ENCODE assay signal across 1 cellular context in the genomic region with DNA sequence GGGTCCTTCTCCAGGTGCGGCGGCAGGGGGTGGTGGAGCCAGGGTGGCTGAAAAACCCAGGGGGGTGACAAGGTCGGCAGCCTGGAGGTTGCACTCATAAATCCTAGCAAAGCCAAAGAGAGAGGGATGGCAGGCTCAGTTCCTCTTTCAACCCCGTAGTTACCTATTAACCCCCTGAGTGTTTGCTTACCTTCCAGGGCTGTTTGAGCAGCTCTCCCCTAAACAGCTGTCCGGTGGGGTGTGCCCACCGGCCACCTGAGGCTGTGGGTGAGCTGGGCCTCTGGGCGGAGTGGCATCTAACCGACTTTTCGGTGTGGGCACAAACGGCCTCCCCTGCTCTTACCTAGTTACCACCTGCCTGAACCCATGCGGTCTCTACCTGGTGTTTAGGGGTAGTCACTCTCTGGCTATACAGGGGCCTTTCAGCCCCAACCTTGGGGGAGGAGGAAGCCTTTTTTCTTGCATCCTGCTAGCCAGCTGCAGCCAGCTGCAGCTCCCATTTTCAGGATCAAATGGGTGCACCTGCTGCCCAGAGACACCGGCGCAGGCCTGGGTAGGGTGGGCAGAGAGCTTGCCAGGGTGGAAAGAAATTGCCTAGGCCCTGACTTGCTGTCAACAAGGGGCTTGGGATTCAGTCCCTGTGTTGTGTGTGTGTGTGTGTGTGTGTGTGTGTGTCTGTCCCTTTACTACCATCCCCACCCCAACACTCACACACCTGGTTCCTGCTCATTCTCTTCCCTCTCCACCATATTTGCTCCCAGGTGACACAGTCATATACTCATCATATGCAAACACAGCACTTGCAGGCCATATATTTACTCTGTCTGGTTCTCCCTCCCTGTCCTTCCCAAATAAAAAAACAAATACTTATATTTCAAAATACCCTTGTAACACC.
TF ChIP-seq lines count a peak whose summit lies in the region.

No MANE protein-coding gene starts in this region.

TF ChIP-seq in HepG2, 621 proteins besides CTCF, POLR2A, EP300 and RAD21 (continued from another document and continues in another):
- no peak for TF ChIP-seq ZFP36 (IDR thresholded peaks at IDR 0.05; ENCODE audit: borderline replicate concordance, low read depth, low read length, partially characterized antibody)
- no peak for TF ChIP-seq MLLT10 (CRISPR knock-in tag; IDR thresholded peaks at IDR 0.05)
- TF ChIP-seq PLRG1 (conservative IDR thresholded peaks at IDR 0.05) = no peak
- TF ChIP-seq, protein P1, sequence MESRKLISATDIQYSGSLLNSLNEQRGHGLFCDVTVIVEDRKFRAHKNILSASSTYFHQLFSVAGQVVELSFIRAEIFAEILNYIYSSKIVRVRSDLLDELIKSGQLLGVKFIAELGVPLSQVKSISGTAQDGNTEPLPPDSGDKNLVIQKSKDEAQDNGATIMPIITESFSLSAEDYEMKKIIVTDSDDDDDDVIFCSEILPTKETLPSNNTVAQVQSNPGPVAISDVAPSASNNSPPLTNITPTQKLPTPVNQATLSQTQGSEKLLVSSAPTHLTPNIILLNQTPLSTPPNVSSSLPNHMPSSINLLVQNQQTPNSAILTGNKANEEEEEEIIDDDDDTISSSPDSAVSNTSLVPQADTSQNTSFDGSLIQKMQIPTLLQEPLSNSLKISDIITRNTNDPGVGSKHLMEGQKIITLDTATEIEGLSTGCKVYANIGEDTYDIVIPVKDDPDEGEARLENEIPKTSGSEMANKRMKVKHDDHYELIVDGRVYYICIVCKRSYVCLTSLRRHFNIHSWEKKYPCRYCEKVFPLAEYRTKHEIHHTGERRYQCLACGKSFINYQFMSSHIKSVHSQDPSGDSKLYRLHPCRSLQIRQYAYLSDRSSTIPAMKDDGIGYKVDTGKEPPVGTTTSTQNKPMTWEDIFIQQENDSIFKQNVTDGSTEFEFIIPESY (CRISPR knock-in tag; IDR thresholded peaks at IDR 0.05) = no peak
- TF ChIP-seq, protein P2, sequence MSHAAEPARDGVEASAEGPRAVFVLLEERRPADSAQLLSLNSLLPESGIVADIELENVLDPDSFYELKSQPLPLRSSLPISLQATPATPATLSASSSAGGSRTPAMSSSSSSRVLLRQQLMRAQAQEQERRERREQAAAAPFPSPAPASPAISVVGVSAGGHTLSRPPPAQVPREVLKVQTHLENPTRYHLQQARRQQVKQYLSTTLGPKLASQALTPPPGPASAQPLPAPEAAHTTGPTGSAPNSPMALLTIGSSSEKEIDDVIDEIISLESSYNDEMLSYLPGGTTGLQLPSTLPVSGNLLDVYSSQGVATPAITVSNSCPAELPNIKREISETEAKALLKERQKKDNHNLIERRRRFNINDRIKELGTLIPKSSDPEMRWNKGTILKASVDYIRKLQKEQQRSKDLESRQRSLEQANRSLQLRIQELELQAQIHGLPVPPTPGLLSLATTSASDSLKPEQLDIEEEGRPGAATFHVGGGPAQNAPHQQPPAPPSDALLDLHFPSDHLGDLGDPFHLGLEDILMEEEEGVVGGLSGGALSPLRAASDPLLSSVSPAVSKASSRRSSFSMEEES (CRISPR knock-in tag; IDR thresholded peaks at IDR 0.05) = no peak
- TF ChIP-seq, protein P3, sequence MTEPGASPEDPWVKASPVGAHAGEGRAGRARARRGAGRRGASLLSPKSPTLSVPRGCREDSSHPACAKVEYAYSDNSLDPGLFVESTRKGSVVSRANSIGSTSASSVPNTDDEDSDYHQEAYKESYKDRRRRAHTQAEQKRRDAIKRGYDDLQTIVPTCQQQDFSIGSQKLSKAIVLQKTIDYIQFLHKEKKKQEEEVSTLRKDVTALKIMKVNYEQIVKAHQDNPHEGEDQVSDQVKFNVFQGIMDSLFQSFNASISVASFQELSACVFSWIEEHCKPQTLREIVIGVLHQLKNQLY (CRISPR knock-in tag; IDR thresholded peaks at IDR 0.05) = no peak
- TF ChIP-seq, protein P4, sequence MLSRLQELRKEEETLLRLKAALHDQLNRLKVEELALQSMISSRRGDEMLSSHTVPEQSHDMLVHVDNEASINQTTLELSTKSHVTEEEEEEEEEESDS (CRISPR knock-in tag; IDR thresholded peaks at IDR 0.05; ENCODE audit: borderline replicate concordance) = no peak
- no peak for TF ChIP-seq FOXK1 (CRISPR knock-in tag; IDR thresholded peaks at IDR 0.05; ENCODE audit: borderline replicate concordance, low read depth)
- TF ChIP-seq, protein P5, sequence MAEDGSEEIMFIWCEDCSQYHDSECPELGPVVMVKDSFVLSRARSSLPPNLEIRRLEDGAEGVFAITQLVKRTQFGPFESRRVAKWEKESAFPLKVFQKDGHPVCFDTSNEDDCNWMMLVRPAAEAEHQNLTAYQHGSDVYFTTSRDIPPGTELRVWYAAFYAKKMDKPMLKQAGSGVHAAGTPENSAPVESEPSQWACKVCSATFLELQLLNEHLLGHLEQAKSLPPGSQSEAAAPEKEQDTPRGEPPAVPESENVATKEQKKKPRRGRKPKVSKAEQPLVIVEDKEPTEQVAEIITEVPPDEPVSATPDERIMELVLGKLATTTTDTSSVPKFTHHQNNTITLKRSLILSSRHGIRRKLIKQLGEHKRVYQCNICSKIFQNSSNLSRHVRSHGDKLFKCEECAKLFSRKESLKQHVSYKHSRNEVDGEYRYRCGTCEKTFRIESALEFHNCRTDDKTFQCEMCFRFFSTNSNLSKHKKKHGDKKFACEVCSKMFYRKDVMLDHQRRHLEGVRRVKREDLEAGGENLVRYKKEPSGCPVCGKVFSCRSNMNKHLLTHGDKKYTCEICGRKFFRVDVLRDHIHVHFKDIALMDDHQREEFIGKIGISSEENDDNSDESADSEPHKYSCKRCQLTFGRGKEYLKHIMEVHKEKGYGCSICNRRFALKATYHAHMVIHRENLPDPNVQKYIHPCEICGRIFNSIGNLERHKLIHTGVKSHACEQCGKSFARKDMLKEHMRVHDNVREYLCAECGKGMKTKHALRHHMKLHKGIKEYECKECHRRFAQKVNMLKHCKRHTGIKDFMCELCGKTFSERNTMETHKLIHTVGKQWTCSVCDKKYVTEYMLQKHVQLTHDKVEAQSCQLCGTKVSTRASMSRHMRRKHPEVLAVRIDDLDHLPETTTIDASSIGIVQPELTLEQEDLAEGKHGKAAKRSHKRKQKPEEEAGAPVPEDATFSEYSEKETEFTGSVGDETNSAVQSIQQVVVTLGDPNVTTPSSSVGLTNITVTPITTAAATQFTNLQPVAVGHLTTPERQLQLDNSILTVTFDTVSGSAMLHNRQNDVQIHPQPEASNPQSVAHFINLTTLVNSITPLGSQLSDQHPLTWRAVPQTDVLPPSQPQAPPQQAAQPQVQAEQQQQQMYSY (CRISPR knock-in tag; IDR thresholded peaks at IDR 0.05) = no peak
- TF ChIP-seq, protein P6, sequence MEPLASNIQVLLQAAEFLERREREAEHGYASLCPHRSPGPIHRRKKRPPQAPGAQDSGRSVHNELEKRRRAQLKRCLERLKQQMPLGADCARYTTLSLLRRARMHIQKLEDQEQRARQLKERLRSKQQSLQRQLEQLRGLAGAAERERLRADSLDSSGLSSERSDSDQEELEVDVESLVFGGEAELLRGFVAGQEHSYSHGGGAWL (CRISPR knock-in tag; IDR thresholded peaks at IDR 0.05) = no peak
- TF ChIP-seq HDAC1 (CRISPR knock-in tag; IDR thresholded peaks at IDR 0.05) = peak; percentile 42; the same call in 1 of the 2 replicates
- TF ChIP-seq, protein P7, sequence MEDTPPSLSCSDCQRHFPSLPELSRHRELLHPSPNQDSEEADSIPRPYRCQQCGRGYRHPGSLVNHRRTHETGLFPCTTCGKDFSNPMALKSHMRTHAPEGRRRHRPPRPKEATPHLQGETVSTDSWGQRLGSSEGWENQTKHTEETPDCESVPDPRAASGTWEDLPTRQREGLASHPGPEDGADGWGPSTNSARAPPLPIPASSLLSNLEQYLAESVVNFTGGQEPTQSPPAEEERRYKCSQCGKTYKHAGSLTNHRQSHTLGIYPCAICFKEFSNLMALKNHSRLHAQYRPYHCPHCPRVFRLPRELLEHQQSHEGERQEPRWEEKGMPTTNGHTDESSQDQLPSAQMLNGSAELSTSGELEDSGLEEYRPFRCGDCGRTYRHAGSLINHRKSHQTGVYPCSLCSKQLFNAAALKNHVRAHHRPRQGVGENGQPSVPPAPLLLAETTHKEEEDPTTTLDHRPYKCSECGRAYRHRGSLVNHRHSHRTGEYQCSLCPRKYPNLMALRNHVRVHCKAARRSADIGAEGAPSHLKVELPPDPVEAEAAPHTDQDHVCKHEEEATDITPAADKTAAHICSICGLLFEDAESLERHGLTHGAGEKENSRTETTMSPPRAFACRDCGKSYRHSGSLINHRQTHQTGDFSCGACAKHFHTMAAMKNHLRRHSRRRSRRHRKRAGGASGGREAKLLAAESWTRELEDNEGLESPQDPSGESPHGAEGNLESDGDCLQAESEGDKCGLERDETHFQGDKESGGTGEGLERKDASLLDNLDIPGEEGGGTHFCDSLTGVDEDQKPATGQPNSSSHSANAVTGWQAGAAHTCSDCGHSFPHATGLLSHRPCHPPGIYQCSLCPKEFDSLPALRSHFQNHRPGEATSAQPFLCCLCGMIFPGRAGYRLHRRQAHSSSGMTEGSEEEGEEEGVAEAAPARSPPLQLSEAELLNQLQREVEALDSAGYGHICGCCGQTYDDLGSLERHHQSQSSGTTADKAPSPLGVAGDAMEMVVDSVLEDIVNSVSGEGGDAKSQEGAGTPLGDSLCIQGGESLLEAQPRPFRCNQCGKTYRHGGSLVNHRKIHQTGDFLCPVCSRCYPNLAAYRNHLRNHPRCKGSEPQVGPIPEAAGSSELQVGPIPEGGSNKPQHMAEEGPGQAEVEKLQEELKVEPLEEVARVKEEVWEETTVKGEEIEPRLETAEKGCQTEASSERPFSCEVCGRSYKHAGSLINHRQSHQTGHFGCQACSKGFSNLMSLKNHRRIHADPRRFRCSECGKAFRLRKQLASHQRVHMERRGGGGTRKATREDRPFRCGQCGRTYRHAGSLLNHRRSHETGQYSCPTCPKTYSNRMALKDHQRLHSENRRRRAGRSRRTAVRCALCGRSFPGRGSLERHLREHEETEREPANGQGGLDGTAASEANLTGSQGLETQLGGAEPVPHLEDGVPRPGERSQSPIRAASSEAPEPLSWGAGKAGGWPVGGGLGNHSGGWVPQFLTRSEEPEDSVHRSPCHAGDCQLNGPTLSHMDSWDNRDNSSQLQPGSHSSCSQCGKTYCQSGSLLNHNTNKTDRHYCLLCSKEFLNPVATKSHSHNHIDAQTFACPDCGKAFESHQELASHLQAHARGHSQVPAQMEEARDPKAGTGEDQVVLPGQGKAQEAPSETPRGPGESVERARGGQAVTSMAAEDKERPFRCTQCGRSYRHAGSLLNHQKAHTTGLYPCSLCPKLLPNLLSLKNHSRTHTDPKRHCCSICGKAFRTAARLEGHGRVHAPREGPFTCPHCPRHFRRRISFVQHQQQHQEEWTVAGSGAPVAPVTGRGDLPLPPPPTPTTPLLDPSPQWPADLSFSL (CRISPR knock-in tag; IDR thresholded peaks at IDR 0.05) = no peak
- no peak; the same call in 1 of the 2 replicates for TF ChIP-seq ZMYM4 (CRISPR knock-in tag; IDR thresholded peaks at IDR 0.05)
- TF ChIP-seq, protein P8, sequence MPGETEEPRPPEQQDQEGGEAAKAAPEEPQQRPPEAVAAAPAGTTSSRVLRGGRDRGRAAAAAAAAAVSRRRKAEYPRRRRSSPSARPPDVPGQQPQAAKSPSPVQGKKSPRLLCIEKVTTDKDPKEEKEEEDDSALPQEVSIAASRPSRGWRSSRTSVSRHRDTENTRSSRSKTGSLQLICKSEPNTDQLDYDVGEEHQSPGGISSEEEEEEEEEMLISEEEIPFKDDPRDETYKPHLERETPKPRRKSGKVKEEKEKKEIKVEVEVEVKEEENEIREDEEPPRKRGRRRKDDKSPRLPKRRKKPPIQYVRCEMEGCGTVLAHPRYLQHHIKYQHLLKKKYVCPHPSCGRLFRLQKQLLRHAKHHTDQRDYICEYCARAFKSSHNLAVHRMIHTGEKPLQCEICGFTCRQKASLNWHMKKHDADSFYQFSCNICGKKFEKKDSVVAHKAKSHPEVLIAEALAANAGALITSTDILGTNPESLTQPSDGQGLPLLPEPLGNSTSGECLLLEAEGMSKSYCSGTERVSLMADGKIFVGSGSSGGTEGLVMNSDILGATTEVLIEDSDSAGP (CRISPR knock-in tag; IDR thresholded peaks at IDR 0.05; ENCODE audit: borderline replicate concordance) = no peak
- TF ChIP-seq NCOA5 (CRISPR knock-in tag; IDR thresholded peaks at IDR 0.05) = no peak
- TF ChIP-seq FOXP1 (IDR thresholded peaks at IDR 0.05) = no peak
- TF ChIP-seq FOXP1 (CRISPR knock-in tag; IDR thresholded peaks at IDR 0.05) = peak; percentile 45
- TF ChIP-seq, protein P9, sequence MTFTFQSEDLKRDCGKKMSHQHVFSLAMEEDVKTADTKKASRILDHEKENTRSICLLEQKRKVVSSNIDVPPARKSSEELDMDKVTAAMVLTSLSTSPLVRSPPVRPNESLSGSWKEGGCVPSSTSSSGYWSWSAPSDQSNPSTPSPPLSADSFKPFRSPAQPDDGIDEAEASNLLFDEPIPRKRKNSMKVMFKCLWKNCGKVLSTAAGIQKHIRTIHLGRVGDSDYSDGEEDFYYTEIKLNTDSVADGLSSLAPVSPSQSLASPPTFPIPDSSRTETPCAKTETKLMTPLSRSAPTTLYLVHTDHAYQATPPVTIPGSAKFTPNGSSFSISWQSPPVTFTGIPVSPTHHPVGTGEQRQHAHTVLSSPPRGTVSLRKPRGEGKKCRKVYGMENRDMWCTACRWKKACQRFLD (CRISPR knock-in tag; IDR thresholded peaks at IDR 0.05; ENCODE audit: borderline replicate concordance) = no peak
- TF ChIP-seq ZNF34 (CRISPR knock-in tag; IDR thresholded peaks at IDR 0.05; ENCODE audit: borderline replicate concordance) = no peak
- TF ChIP-seq ZNF747 (CRISPR knock-in tag; IDR thresholded peaks at IDR 0.05; ENCODE audit: borderline replicate concordance) = no peak
- TF ChIP-seq HES4 (CRISPR knock-in tag; IDR thresholded peaks at IDR 0.05; ENCODE audit: borderline replicate concordance) = no peak
- no peak for TF ChIP-seq CHD2 (IDR thresholded peaks at IDR 0.05; ENCODE audit: low read depth, low read length)
- TF ChIP-seq, protein P10, sequence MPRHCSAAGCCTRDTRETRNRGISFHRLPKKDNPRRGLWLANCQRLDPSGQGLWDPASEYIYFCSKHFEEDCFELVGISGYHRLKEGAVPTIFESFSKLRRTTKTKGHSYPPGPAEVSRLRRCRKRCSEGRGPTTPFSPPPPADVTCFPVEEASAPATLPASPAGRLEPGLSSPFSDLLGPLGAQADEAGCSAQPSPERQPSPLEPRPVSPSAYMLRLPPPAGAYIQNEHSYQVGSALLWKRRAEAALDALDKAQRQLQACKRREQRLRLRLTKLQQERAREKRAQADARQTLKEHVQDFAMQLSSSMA (CRISPR knock-in tag; IDR thresholded peaks at IDR 0.05) = no peak
- TF ChIP-seq CREM (IDR thresholded peaks at IDR 0.05) = no peak
- TF ChIP-seq CREM (CRISPR knock-in tag; IDR thresholded peaks at IDR 0.05) = no peak
- no peak for TF ChIP-seq EED (CRISPR knock-in tag; IDR thresholded peaks at IDR 0.05)
- no peak for TF ChIP-seq FOXK2 (IDR thresholded peaks at IDR 0.05)
- TF ChIP-seq, protein P11, sequence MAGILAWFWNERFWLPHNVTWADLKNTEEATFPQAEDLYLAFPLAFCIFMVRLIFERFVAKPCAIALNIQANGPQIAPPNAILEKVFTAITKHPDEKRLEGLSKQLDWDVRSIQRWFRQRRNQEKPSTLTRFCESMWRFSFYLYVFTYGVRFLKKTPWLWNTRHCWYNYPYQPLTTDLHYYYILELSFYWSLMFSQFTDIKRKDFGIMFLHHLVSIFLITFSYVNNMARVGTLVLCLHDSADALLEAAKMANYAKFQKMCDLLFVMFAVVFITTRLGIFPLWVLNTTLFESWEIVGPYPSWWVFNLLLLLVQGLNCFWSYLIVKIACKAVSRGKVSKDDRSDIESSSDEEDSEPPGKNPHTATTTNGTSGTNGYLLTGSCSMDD (CRISPR knock-in tag; IDR thresholded peaks at IDR 0.05) = no peak
- TF ChIP-seq ZNF724P (CRISPR knock-in tag; IDR thresholded peaks at IDR 0.05; ENCODE audit: borderline replicate concordance) = no peak
- TF ChIP-seq, protein P12, sequence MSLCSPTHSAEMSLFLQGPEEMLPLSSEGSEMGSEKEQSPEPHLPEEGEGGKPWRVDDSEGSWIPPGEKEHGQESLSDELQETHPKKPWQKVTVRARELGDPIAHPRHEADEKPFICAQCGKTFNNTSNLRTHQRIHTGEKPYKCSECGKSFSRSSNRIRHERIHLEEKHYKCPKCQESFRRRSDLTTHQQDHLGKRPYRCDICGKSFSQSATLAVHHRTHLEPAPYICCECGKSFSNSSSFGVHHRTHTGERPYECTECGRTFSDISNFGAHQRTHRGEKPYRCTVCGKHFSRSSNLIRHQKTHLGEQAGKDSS (CRISPR knock-in tag; IDR thresholded peaks at IDR 0.05; ENCODE audit: borderline replicate concordance, low read depth) = no peak
- no peak for TF ChIP-seq ZNF605 (CRISPR knock-in tag; IDR thresholded peaks at IDR 0.05)
- no peak for TF ChIP-seq ZSCAN12 (CRISPR knock-in tag; IDR thresholded peaks at IDR 0.05)
